ENCODE assay signal across 23 cellular contexts in the genomic region with DNA sequence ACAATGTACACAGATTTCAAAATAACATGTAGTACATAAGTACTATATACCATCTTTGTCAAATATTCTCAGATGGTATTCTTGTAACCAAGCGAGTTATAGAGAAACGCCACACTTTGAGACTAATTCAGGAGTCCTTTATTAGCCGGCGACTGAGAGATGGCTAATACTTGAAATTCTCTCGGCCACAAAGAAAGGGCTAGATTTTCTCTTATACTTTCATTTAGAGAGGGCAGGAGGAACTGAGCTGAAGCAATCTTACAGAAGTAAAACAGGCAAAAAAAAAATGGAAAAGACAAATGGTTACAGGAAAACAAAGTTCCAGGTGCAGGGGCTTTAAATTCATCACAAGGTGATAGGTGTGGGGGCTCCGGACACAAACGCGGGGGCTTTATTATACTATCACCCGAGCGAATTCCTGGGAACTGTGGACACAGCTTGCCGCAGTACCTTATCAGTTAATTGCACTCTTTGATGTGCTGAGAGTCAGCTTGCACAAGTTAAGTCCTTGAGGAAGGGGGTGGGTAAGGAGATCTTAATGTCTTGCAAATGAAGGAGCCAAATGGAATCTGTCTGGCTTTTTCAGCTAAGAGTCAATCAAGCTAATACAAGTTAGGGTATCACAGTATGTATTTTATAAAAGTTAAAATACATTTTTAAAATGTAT.
DNase-seq lines count a peak whose midpoint lies in the region; ATAC-seq, FAIRE-seq and TF ChIP-seq lines count a peak whose summit lies in the region.
"Had no signal": no experiment of that assay in that cellular context is flagged by ENCODE, and none has a peak within 500 bp of the region (broad histone marks: within the 10 kb centered on the region; RNA-seq: fewer than 3 reads in every experiment).

No MANE protein-coding gene starts in this region.

- H3K4me1 Mint-ChIP-seq in WTC11: peaks cover 62% of the 10 kb centered on the region
- H3K4me1 Mint-ChIP-seq: T-helper 17 cell had no signal

- H3K36me3 ChIP-seq in upper lobe of right lung: no peaks in the 10 kb centered on the region
- no peaks in the 10 kb centered on the region for H3K36me3 ChIP-seq in pancreas
- H3K36me3 ChIP-seq: BLaER1, gastroesophageal sphincter, ovary had no signal

- no peak for TF ChIP-seq CTCF in WTC11 (IDR thresholded peaks at IDR 0.05)
- TF ChIP-seq CTCF in upper lobe of right lung (IDR thresholded peaks at IDR 0.05): no peak
- TF ChIP-seq CTCF in pancreas (IDR thresholded peaks at IDR 0.05): no peak

- peaks cover 35% of the 10 kb centered on the region for H3K9me3 Mint-ChIP-seq in WTC11

- H3K27ac ChIP-seq in upper lobe of right lung (no peak overlapping the region), pancreas (no peak overlapping the region)
- H3K27ac ChIP-seq: 22Rv1, BLaER1, gastroesophageal sphincter, ovary had no signal

- 15 to 17% methylated on average over 11 of the region's 11 CpGs for WGBS in pancreas, 2 donors

- peak; percentile 45 for DNase-seq in NCI-H146 (lab: John Stamatoyannopoulos, UW)
- DNase-seq in NCI-H146 treated with DMSO at 0.1 percent for 48 hours (lab: John Stamatoyannopoulos, UW; ENCODE audit: unreplicated experiment): no peak
- DNase-seq in WTC11 (ENCODE audit: low spot score): peak; percentile 23
- DNase-seq in iris pigment epithelial cell (ENCODE audit: low read depth): peak; percentile 12
- DNase-seq in upper lobe of right lung: no peak
- no peak for DNase-seq in COLO829 (ENCODE audit: low spot score)
- no peak for DNase-seq in MV-4-11 (lab: John Stamatoyannopoulos, UW)
- no peak for DNase-seq in pancreas
- DNase-seq: activated CD4-positive, alpha-beta T cell treated with anti-CD3 and anti-CD28 coated beads for 4 hours; caudate nucleus; DMS 273 treated with DMSO at 0.1 percent for 48 hours; erythroblast; MM.1S; NCI-H187 treated with DMSO at 0.1 percent for 48 hours; NCI-H526; ovary; SIG-M5; stimulated activated CD4-positive, alpha-beta T cell treated with anti-CD3 and anti-CD28 coated beads, Interleukin-2, amount 100 ng/mL, for 48 hours; T-helper 17 cell had no signal

- no peaks in the 10 kb centered on the region for H3K9me3 ChIP-seq in upper lobe of right lung
- H3K9me3 ChIP-seq in pancreas: no peaks in the 10 kb centered on the region
- H3K9me3 ChIP-seq: BLaER1, gastroesophageal sphincter, ovary had no signal

- CTCF ChIA-PET in WTC11 (lab: Charles Lee): no interaction called here

- FAIRE-seq in pancreas (lab: Jason Lieb, UNC): no peak

- H3K4me3 Mint-ChIP-seq in WTC11: peak overlapping the region; percentile 45
- H3K4me3 Mint-ChIP-seq: T-helper 17 cell had no signal

- H3K4me3 ChIP-seq in upper lobe of right lung (peak overlapping the region; percentile 38), pancreas (no peak overlapping the region)
- H3K4me3 ChIP-seq: BLaER1, gastroesophageal sphincter, ovary had no signal

- H3K4me1 ChIP-seq in upper lobe of right lung (no peaks in the 10 kb centered on the region), pancreas (no peaks in the 10 kb centered on the region)
- H3K4me1 ChIP-seq: BLaER1, gastroesophageal sphincter had no signal

- intact Hi-C loops in upper lobe of right lung (cut with DNase I): no loop called here
- intact Hi-C loops in pancreas (cut with DNase I): no loop called here

- no peaks in the 10 kb centered on the region for H3K27me3 ChIP-seq in upper lobe of right lung
- no peaks in the 10 kb centered on the region for H3K27me3 ChIP-seq in pancreas
- H3K27me3 ChIP-seq: BLaER1, gastroesophageal sphincter, ovary had no signal

- POLR2A ChIA-PET in WTC11 (lab: Charles Lee): interaction anchor here (0.6 to 0.7 kb wide), 2 partner anchors 384 to 392 kb away, joined by 3 to 7 read pairs; no protein-coding TSS in a partner anchor

- H3K36me3 Mint-ChIP-seq in WTC11: peaks cover 28% of the 10 kb centered on the region

- peaks cover 42% of the 10 kb centered on the region for H3K27me3 Mint-ChIP-seq in WTC11 (ENCODE audit: low read depth)
- H3K27me3 Mint-ChIP-seq: T-helper 17 cell had no signal

- H3K27ac Mint-ChIP-seq in WTC11: 0 out of 2 replicates have a peak overlapping the region, but pooled peaks have one; percentile 30
- H3K27ac Mint-ChIP-seq: activated T-helper 2 cell treated with anti-CD3 and anti-CD28 coated beads, Interferon-gamma antibody, Interleukin-2, Interleukin-4, amounts not matched to agents 10 μg/mL and 5 μg/mL and 100 μg/mL, durations not matched to agents 14 hours and 24 hours and 36 hours; T-helper 17 cell had no signal

- ATAC-seq in WTC11 (peak; percentile 65), upper lobe of right lung (peak; percentile 54), pancreas (no peak)
- ATAC-seq: gastroesophageal sphincter, T-helper 17 cell had no signal

TF ChIP-seq in WTC11, 78 proteins besides CTCF, POLR2A, EP300 and RAD21:
- no peak for TF ChIP-seq MXD4 (CRISPR knock-in tag; IDR thresholded peaks at IDR 0.05; ENCODE audit: borderline replicate concordance)
- no peak for TF ChIP-seq SMAD3 (CRISPR knock-in tag; IDR thresholded peaks at IDR 0.05; ENCODE audit: borderline replicate concordance)
- TF ChIP-seq TEAD1 (CRISPR knock-in tag; IDR thresholded peaks at IDR 0.05): peak; percentile 30; the same call in 1 of the 2 replicates
- TF ChIP-seq, protein P1, sequence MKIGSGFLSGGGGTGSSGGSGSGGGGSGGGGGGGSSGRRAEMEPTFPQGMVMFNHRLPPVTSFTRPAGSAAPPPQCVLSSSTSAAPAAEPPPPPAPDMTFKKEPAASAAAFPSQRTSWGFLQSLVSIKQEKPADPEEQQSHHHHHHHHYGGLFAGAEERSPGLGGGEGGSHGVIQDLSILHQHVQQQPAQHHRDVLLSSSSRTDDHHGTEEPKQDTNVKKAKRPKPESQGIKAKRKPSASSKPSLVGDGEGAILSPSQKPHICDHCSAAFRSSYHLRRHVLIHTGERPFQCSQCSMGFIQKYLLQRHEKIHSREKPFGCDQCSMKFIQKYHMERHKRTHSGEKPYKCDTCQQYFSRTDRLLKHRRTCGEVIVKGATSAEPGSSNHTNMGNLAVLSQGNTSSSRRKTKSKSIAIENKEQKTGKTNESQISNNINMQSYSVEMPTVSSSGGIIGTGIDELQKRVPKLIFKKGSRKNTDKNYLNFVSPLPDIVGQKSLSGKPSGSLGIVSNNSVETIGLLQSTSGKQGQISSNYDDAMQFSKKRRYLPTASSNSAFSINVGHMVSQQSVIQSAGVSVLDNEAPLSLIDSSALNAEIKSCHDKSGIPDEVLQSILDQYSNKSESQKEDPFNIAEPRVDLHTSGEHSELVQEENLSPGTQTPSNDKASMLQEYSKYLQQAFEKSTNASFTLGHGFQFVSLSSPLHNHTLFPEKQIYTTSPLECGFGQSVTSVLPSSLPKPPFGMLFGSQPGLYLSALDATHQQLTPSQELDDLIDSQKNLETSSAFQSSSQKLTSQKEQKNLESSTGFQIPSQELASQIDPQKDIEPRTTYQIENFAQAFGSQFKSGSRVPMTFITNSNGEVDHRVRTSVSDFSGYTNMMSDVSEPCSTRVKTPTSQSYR (CRISPR knock-in tag; IDR thresholded peaks at IDR 0.05): no peak
- no peak for TF ChIP-seq EMX1 (CRISPR knock-in tag; IDR thresholded peaks at IDR 0.05)
- TF ChIP-seq, protein P2, sequence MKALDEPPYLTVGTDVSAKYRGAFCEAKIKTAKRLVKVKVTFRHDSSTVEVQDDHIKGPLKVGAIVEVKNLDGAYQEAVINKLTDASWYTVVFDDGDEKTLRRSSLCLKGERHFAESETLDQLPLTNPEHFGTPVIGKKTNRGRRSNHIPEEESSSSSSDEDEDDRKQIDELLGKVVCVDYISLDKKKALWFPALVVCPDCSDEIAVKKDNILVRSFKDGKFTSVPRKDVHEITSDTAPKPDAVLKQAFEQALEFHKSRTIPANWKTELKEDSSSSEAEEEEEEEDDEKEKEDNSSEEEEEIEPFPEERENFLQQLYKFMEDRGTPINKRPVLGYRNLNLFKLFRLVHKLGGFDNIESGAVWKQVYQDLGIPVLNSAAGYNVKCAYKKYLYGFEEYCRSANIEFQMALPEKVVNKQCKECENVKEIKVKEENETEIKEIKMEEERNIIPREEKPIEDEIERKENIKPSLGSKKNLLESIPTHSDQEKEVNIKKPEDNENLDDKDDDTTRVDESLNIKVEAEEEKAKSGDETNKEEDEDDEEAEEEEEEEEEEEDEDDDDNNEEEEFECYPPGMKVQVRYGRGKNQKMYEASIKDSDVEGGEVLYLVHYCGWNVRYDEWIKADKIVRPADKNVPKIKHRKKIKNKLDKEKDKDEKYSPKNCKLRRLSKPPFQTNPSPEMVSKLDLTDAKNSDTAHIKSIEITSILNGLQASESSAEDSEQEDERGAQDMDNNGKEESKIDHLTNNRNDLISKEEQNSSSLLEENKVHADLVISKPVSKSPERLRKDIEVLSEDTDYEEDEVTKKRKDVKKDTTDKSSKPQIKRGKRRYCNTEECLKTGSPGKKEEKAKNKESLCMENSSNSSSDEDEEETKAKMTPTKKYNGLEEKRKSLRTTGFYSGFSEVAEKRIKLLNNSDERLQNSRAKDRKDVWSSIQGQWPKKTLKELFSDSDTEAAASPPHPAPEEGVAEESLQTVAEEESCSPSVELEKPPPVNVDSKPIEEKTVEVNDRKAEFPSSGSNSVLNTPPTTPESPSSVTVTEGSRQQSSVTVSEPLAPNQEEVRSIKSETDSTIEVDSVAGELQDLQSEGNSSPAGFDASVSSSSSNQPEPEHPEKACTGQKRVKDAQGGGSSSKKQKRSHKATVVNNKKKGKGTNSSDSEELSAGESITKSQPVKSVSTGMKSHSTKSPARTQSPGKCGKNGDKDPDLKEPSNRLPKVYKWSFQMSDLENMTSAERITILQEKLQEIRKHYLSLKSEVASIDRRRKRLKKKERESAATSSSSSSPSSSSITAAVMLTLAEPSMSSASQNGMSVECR (CRISPR knock-in tag; IDR thresholded peaks at IDR 0.05; ENCODE audit: borderline replicate concordance): no peak
- no peak for TF ChIP-seq CBFB (CRISPR knock-in tag; IDR thresholded peaks at IDR 0.05; ENCODE audit: low read depth)

Comparison
In these comparisons a context has a peak if more than half of its experiments do, and no peak if none do; other contexts are left out.
1. DNase-seq: peak in NCI-H146 (single experiment), WTC11 (single experiment) and iris pigment epithelial cell (single experiment); none in NCI-H146 treated with DMSO at 0.1 percent for 48 hours (single experiment), upper lobe of right lung (single experiment), COLO829 (single experiment), MV-4-11 (single experiment) and pancreas (0 of 6).
2. ATAC-seq: peak in WTC11 (single experiment) and upper lobe of right lung (single experiment); none in pancreas (0 of 4).